Comparison of ENCODE assay signal across 8 cellular contexts in the genomic region with DNA sequence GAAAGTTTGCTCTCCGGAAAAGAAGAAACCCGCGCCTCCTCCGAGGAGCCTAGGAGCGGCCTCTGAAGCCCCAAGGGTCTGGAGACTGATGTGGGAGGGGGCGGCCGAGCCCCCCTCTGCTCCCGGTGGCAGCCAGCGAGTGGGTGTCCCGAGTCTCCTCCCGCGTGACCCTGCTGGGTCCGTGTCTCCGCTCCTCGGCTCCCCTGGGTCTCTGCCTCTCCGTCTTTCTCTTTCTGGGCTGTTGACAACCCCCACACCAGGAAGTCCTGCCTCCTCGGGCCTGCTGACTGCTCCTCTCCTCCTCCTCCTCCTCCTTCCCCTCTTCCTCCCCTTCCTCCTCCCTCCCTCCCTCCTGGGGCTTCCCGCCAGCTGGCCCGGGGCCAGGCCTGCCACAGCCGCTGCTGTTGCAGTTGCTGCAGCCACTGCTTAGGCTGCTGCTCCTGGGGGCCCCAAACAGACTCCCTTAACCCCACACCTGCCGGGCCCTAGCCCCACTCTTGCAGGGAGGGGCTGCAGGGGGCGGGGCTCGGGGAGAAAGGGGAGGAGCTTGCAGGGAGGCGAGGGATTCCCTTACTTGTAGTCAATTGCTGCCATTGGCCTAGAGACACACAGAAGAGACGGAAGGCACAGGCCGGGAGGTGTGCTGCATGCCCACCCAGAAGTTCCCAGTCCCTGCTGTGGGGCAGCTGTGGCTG. TPM values are rescaled to one million over a fixed set of nuclear protein-coding genes. Genes with fewer than 3 reads are reported as not detected.
A peak's percentile ranks its signal among the peaks of the same experiment; 100 is the strongest.
DNase-seq lines count a peak whose midpoint lies in the region; ATAC-seq and TF ChIP-seq lines count a peak whose summit lies in the region.

Gene TSC22D4, minus strand, starts transcription at position 249 of the 695 bp plus-strand sequence. CDS start 1,176 bp downstream, outside the sequence.

- no peaks in the 10 kb centered on the region for H3K27me3 ChIP-seq in CD8-positive, alpha-beta memory T cell (ENCODE audit: insufficient read depth, low read length, poor library complexity, severe bottlenecking)
- H3K27me3 ChIP-seq in HUES48 (ENCODE audit: control insufficient read depth, insufficient read depth, low read length): no peaks in the 10 kb centered on the region
- H3K27me3 ChIP-seq in OCI-LY1 (ENCODE audit: insufficient read depth, low read length): no peaks in the 10 kb centered on the region
- no peaks in the 10 kb centered on the region for H3K27me3 ChIP-seq in endodermal cell (ENCODE audit: control insufficient read depth, insufficient read depth, low read length, poor library complexity, severe bottlenecking)

- no peaks in the 10 kb centered on the region for H3K79me2 ChIP-seq in OCI-LY1 (ENCODE audit: insufficient read depth, low read length)

- H3K4me2 ChIP-seq in OCI-LY1 (ENCODE audit: low read length): peak within 1 kb of the TSS; percentile 78

- TF ChIP-seq CTCF in OCI-LY1 (IDR thresholded peaks at IDR 0.05; ENCODE audit: low read length) (no peak), endodermal cell (conservative IDR thresholded peaks at IDR 0.05) (no peak)

- H3K9me3 ChIP-seq in CD8-positive, alpha-beta memory T cell (ENCODE audit: low read length): no peaks in the 10 kb centered on the region
- H3K9me3 ChIP-seq in HUES48 (ENCODE audit: control insufficient read depth, insufficient read depth, low read length) (no peaks in the 10 kb centered on the region), OCI-LY1 (ENCODE audit: low read length) (no peaks in the 10 kb centered on the region), endodermal cell (ENCODE audit: control insufficient read depth, low read length) (no peaks in the 10 kb centered on the region)

- peaks cover 0 to 2% (median 0%) of the 10 kb centered on the region in 5 donors for H3K9me3 Mint-ChIP-seq in CD8-positive, alpha-beta memory T cell
- no peaks in the 10 kb centered on the region for H3K9me3 Mint-ChIP-seq in endodermal cell

- 0 to 1% methylated on average over 5 to 26 of the region's 26 CpGs for WGBS in endodermal cell (ENCODE audit: insufficient coverage in 1 of 2, insufficient read length in 1 of 2), 2 experiments

- peaks cover 22% of the 10 kb centered on the region for H3K36me3 ChIP-seq in CD8-positive, alpha-beta memory T cell (ENCODE audit: insufficient read depth, low read length)
- H3K36me3 ChIP-seq in HUES48 (ENCODE audit: control insufficient read depth, insufficient read depth, low read length): peaks cover 4% of the 10 kb centered on the region; the same call in 1 of the 2 replicates
- H3K36me3 ChIP-seq in OCI-LY1 (ENCODE audit: insufficient read depth, low read length): peaks cover 5% of the 10 kb centered on the region; the same call in 1 of the 2 replicates
- peaks cover 2% of the 10 kb centered on the region for H3K36me3 ChIP-seq in endodermal cell (ENCODE audit: control insufficient read depth, insufficient read depth, low read length)

- POLR2A ChIA-PET in CD8-positive, alpha-beta memory T cell (lab: Charles Lee): interaction anchor here (0.6 to 2.3 kb wide), 14 partner anchors 14 to 563 kb away, joined by 3 to 15 read pairs (median 4); partner anchors contain the start of genes AGFG2, FBXO24, LRCH4 and MEPCE

- H3K27me3 Mint-ChIP-seq in CD8-positive, alpha-beta memory T cell: peaks cover 0 to 6% of the 10 kb centered on the region in 2 donors
- no peaks in the 10 kb centered on the region for H3K27me3 Mint-ChIP-seq in endodermal cell (ENCODE audit: insufficient read depth)

- peak within 1 kb of the TSS; percentile 90 for H3K27ac ChIP-seq in CD8-positive, alpha-beta memory T cell (ENCODE audit: low read depth, low read length)
- H3K27ac ChIP-seq in HUES48 (ENCODE audit: low read depth, low read length) (peak within 1 kb of the TSS; percentile 76), OCI-LY1 (ENCODE audit: low read depth, low read length, poor library complexity, severe bottlenecking) (peak within 1 kb of the TSS; percentile 58), endodermal cell (ENCODE audit: low read depth, low read length) (peak within 1 kb of the TSS; percentile 41)

- H2AFZ ChIP-seq in OCI-LY1 (ENCODE audit: low read length): no peak within 1 kb of the TSS

- peaks cover 50% of the 10 kb centered on the region for H3K4me1 ChIP-seq in CD8-positive, alpha-beta memory T cell (ENCODE audit: insufficient read depth, low read length)
- peaks cover 9% of the 10 kb centered on the region for H3K4me1 ChIP-seq in HUES48 (ENCODE audit: control insufficient read depth, insufficient read depth, low read length)
- peaks cover 38% of the 10 kb centered on the region for H3K4me1 ChIP-seq in OCI-LY1 (ENCODE audit: insufficient read depth, low read length, severe bottlenecking)
- no peaks in the 10 kb centered on the region for H3K4me1 ChIP-seq in endodermal cell (ENCODE audit: control insufficient read depth, insufficient read depth, low read length)

- H3K4me3 ChIP-seq in CD8-positive, alpha-beta memory T cell (ENCODE audit: low read length): peak within 1 kb of the TSS; percentile 66
- H3K4me3 ChIP-seq in HUES48 (ENCODE audit: low read depth, low read length) (peak within 1 kb of the TSS; percentile 96), OCI-LY1 (ENCODE audit: low read depth, low read length, poor library complexity, severe bottlenecking) (peak within 1 kb of the TSS; percentile 71), endodermal cell (ENCODE audit: low read length) (peak within 1 kb of the TSS; percentile 88)

- H3K4me3 Mint-ChIP-seq in CD8-positive, alpha-beta memory T cell: peak within 1 kb of the TSS; percentile 93 to 100 (median 99)
- H3K4me3 Mint-ChIP-seq in endodermal cell: peak within 1 kb of the TSS; percentile 76

- peak; percentile 48 for ATAC-seq in GM21360 (IDR thresholded peaks at IDR 0.05; ENCODE audit: unreplicated experiment)

- H4K20me1 ChIP-seq in OCI-LY1 (ENCODE audit: insufficient read depth, low read length): no peaks in the 10 kb centered on the region

- H3K4me1 Mint-ChIP-seq in CD8-positive, alpha-beta memory T cell: peaks cover 31 to 50% (median 47%) of the 10 kb centered on the region in 3 donors
- H3K4me1 Mint-ChIP-seq in endodermal cell: peaks cover 11% of the 10 kb centered on the region

- H3K27ac Mint-ChIP-seq in CD8-positive, alpha-beta memory T cell: peak within 1 kb of the TSS; percentile 87 to 100 (median 94)
- H3K27ac Mint-ChIP-seq in endodermal cell: peak within 1 kb of the TSS; percentile 82

- H3F3A ChIP-seq in OCI-LY1 (ENCODE audit: insufficient read depth, low read length): no peaks in the 10 kb centered on the region

- peak; percentile 88 to 97 (median 93) for DNase-seq in CD8-positive, alpha-beta memory T cell
- DNase-seq in activated CD8-positive, alpha-beta memory T cell treated with anti-CD3 and anti-CD28 coated beads, Interleukin-2, amount 50 U/mL, for 24 hours (ENCODE audit: extremely low read depth): peak; percentile 69
- DNase-seq in endodermal cell (peak; percentile 99), mesenteric fat pad (ENCODE audit: low spot score) (peak; percentile 97)
- peak; percentile 80 for DNase-seq in stimulated activated CD8-positive, alpha-beta memory T cell treated with anti-CD3 and anti-CD28 coated beads, Interleukin-12 subunit alpha, Interleukin-12 subunit beta, amount 100 ng/mL, for 4 hours (ENCODE audit: low read depth)

- no peaks in the 10 kb centered on the region for H3K9me2 ChIP-seq in OCI-LY1 (ENCODE audit: low read depth, low read length)

- CTCF ChIA-PET in CD8-positive, alpha-beta memory T cell (lab: Charles Lee): interaction anchor here (1.0 to 10.7 kb wide), 9 partner anchors 10 to 373 kb away, joined by 3 to 174 read pairs (median 4); partner anchors contain the start of gene SLC12A9

- H3K9ac ChIP-seq in HUES48 (ENCODE audit: low read depth, low read length) (no peak within 1 kb of the TSS), OCI-LY1 (ENCODE audit: low read length) (peak within 1 kb of the TSS; percentile 75), endodermal cell (ENCODE audit: extremely low read depth, low read length, poor library complexity, severe bottlenecking) (peak within 1 kb of the TSS; percentile 68)

- H3K36me3 Mint-ChIP-seq in CD8-positive, alpha-beta memory T cell: peaks cover 4 to 37% (median 5%) of the 10 kb centered on the region in 3 donors
- peaks cover 8% of the 10 kb centered on the region for H3K36me3 Mint-ChIP-seq in endodermal cell (ENCODE audit: low read depth)

RNA-seq across cellular contexts. Expression of gene TSC22D4, which starts in this region (rescaled TPM):
- 10 to 100 TPM; 96.2 to 99.1 TPM for total RNA-seq in CD8-positive, alpha-beta memory T cell
- polyA plus RNA-seq in CD8-positive, alpha-beta memory T cell: 40.5 TPM
- 10 to 100 TPM; 30.9 to 35.2 TPM for total RNA-seq in endodermal cell
- polyA plus RNA-seq in endodermal cell (2013, experiment 1 of 2): 23.5 TPM
- polyA plus RNA-seq in endodermal cell (2013, experiment 2 of 2): 25.1 TPM
- 42.4 TPM for total RNA-seq in mesenteric fat pad

Comparison
In these comparisons a context has a peak if more than half of its experiments do, and no peak if none do; other contexts are left out.
1. Peak in every context shown above with its lines: DNase-seq, ATAC-seq, H3K4me3 ChIP-seq and H3K27ac ChIP-seq.